In the genomic region with DNA sequence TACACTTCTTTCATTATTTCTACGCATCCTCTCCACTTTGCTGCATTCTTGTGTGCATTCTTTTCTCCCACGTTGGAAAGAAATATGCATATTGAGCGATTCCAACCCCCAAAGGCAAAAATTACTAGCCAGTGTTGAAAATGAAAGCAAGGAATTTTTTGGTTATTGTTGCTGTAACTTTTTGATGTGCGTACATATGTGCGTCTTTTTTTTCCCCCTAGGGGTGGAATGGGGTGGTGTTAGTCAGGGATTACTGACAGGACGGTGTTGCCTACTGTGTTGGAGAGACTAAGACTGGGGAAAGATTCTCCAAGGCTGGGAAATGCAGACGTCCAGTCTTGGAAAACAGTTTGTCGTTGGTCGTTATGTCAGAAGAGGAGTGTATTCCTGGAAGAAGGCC, we compare ENCODE assay signal across 10 cellular contexts. TPM values are rescaled to one million over a fixed set of nuclear protein-coding genes. Genes with fewer than 3 reads are reported as not detected.
DNase-seq lines count a peak whose midpoint lies in the region; ATAC-seq and TF ChIP-seq lines count a peak whose summit lies in the region.
"Had no signal": no experiment of that assay in that cellular context is flagged by ENCODE, and none has a peak within 500 bp of the region (broad histone marks: within the 10 kb centered on the region; RNA-seq: fewer than 3 reads in every experiment).

No MANE protein-coding gene starts in this region.

- H3K27me3 ChIP-seq in GM23338 (ENCODE audit: insufficient read depth) (no peaks in the 10 kb centered on the region), spleen (replicated peaks in 1 of 7) (no peaks in the 10 kb centered on the region)

- H3K4me3 ChIP-seq in GM23338 (peak overlapping the region; percentile 46; the same call in 1 of the 2 replicates), spleen (peak overlapping the region in 3 of 8 donors; percentile 12 to 48 (median 23))

- H3K27me3 Mint-ChIP-seq in GM23338 (ENCODE audit: insufficient read depth, low read depth, poor library complexity) (no peaks in the 10 kb centered on the region), WTC11 (ENCODE audit: low read depth) (no peaks in the 10 kb centered on the region)

- H3K27ac ChIP-seq in GM23338 (ENCODE audit: low read depth) (no peak overlapping the region), spleen (peak overlapping the region in 5 of 8 donors; percentile 41 to 59 (median 44))

- H3K36me3 ChIP-seq in GM23338 (ENCODE audit: insufficient read depth) (no peaks in the 10 kb centered on the region), spleen (no peaks in the 10 kb centered on the region)

- 74 to 85% (median 80%) methylated on average over 9 of the region's 9 CpGs for WGBS in spleen, 5 donors

- H3K9me3 Mint-ChIP-seq in GM23338 = no peaks in the 10 kb centered on the region
- H3K9me3 Mint-ChIP-seq in WTC11 = no peaks in the 10 kb centered on the region

- H4K20me1 ChIP-seq in GM23338 (replicated peaks; ENCODE audit: insufficient read depth) = no peaks in the 10 kb centered on the region

- peaks cover 3% of the 10 kb centered on the region; the same call in 1 of the 2 replicates for H3K9me2 ChIP-seq in GM23338 (ENCODE audit: insufficient read depth)

- no peaks in the 10 kb centered on the region for H3K79me2 ChIP-seq in GM23338 (replicated peaks; ENCODE audit: insufficient read depth)

- POLR2A ChIA-PET in WTC11 (lab: Charles Lee) = no interaction called here

- H3K4me1 Mint-ChIP-seq in GM23338 (peaks cover 15% of the 10 kb centered on the region), WTC11 (peaks cover 28% of the 10 kb centered on the region)

- no peak for TF ChIP-seq POLR2A in spleen (IDR thresholded peaks at IDR 0.05)

- no peak overlapping the region; the same call in 1 of the 2 replicates for H3K27ac Mint-ChIP-seq in GM23338
- no peak overlapping the region; the same call in 1 of the 2 replicates for H3K27ac Mint-ChIP-seq in WTC11

- CTCF ChIA-PET in WTC11 (lab: Charles Lee) = no interaction called here

- H3K36me3 Mint-ChIP-seq in GM23338 (ENCODE audit: low read depth) (no peaks in the 10 kb centered on the region), WTC11 (no peaks in the 10 kb centered on the region)

- H3K9me3 ChIP-seq in spleen = no peaks in the 10 kb centered on the region

- DNase-seq in GM23338 (ENCODE audit: low spot score) (peak; percentile 25), WTC11 (ENCODE audit: low spot score) (no peak), left cardiac atrium (no peak), spleen (no peak), cerebellar cortex (ENCODE audit: low spot score) (no peak)
- DNase-seq in NK-92 treated with Interleukin-12 subunit alpha and Interleukin-12 subunit beta, amount 100 ng/mL, for 24 hours (lab: John Stamatoyannopoulos, UW) = no peak
- DNase-seq: effector memory CD4-positive, alpha-beta T cell; NCI-H526 treated with DMSO at 0.1 percent for 48 hours had no signal

- TF ChIP-seq CTCF in GM23338 (conservative IDR thresholded peaks at IDR 0.05; ENCODE audit: low read depth in 2 of 2) (peak in 1 of 2 experiments; percentile 64; a peak in 2 of 4 replicates), WTC11 (IDR thresholded peaks at IDR 0.05) (no peak), spleen (IDR thresholded peaks at IDR 0.05 in 8 of 11, conservative IDR thresholded peaks at IDR 0.05 in 3 of 11) (peak in 3 of 11 experiments; percentile 12 to 14 (median 12))

- ATAC-seq in GM23338 (peak; percentile 53), WTC11 (peak; percentile 41), left cardiac atrium (peak; percentile 79), GM21515 (IDR thresholded peaks at IDR 0.05; ENCODE audit: unreplicated experiment) (no peak), GM21367 (IDR thresholded peaks at IDR 0.05; ENCODE audit: unreplicated experiment) (no peak)

- intact Hi-C loops in left cardiac atrium (cut with DNase I) = loop anchor here (10.0 kb wide), 1 partner anchor 501 kb away; no protein-coding TSS in a partner anchor
- intact Hi-C loops in spleen (cut with DNase I; ENCODE audit: low total_unique reads) = loop anchor here (5.0 kb wide), 1 partner anchor 504 kb away; no protein-coding TSS in a partner anchor

- peak overlapping the region; percentile 95 for H2AFZ ChIP-seq in GM23338

- peaks cover 8% of the 10 kb centered on the region for H3K4me1 ChIP-seq in GM23338 (ENCODE audit: insufficient read depth)
- peaks cover 0 to 18% (median 13%) of the 10 kb centered on the region in 6 donors for H3K4me1 ChIP-seq in spleen

- peak overlapping the region; percentile 78 for H3K4me2 ChIP-seq in GM23338

- H3F3A ChIP-seq in GM23338 (replicated peaks; ENCODE audit: low read depth) = no peaks in the 10 kb centered on the region

- peak overlapping the region; percentile 62; the same call in 1 of the 3 replicates for H3K4me3 Mint-ChIP-seq in GM23338
- peak overlapping the region; percentile 67 for H3K4me3 Mint-ChIP-seq in WTC11

TF ChIP-seq in GM23338, 12 proteins besides CTCF, POLR2A, EP300 and RAD21 (continues in another document):
- TF ChIP-seq, protein P1, sequence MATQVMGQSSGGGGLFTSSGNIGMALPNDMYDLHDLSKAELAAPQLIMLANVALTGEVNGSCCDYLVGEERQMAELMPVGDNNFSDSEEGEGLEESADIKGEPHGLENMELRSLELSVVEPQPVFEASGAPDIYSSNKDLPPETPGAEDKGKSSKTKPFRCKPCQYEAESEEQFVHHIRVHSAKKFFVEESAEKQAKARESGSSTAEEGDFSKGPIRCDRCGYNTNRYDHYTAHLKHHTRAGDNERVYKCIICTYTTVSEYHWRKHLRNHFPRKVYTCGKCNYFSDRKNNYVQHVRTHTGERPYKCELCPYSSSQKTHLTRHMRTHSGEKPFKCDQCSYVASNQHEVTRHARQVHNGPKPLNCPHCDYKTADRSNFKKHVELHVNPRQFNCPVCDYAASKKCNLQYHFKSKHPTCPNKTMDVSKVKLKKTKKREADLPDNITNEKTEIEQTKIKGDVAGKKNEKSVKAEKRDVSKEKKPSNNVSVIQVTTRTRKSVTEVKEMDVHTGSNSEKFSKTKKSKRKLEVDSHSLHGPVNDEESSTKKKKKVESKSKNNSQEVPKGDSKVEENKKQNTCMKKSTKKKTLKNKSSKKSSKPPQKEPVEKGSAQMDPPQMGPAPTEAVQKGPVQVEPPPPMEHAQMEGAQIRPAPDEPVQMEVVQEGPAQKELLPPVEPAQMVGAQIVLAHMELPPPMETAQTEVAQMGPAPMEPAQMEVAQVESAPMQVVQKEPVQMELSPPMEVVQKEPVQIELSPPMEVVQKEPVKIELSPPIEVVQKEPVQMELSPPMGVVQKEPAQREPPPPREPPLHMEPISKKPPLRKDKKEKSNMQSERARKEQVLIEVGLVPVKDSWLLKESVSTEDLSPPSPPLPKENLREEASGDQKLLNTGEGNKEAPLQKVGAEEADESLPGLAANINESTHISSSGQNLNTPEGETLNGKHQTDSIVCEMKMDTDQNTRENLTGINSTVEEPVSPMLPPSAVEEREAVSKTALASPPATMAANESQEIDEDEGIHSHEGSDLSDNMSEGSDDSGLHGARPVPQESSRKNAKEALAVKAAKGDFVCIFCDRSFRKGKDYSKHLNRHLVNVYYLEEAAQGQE (IDR thresholded peaks at IDR 0.05; ENCODE audit: unreplicated experiment) = no peak
- TF ChIP-seq ZNF114 (CRISPR knock-in tag; IDR thresholded peaks at IDR 0.05) (no peak), NANOG (IDR thresholded peaks at IDR 0.05; ENCODE audit: borderline replicate concordance) (no peak)

TF ChIP-seq in WTC11, 78 proteins besides CTCF, POLR2A, EP300 and RAD21 (continues in another document):
- no peak for TF ChIP-seq ZNF138 (CRISPR knock-in tag; conservative IDR thresholded peaks at IDR 0.05)
- no peak for TF ChIP-seq FOXP4 (CRISPR knock-in tag; IDR thresholded peaks at IDR 0.05)
- TF ChIP-seq, protein P2, sequence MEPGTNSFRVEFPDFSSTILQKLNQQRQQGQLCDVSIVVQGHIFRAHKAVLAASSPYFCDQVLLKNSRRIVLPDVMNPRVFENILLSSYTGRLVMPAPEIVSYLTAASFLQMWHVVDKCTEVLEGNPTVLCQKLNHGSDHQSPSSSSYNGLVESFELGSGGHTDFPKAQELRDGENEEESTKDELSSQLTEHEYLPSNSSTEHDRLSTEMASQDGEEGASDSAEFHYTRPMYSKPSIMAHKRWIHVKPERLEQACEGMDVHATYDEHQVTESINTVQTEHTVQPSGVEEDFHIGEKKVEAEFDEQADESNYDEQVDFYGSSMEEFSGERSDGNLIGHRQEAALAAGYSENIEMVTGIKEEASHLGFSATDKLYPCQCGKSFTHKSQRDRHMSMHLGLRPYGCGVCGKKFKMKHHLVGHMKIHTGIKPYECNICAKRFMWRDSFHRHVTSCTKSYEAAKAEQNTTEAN (CRISPR knock-in tag; IDR thresholded peaks at IDR 0.05) = no peak
- TF ChIP-seq GRHL2 (CRISPR knock-in tag; IDR thresholded peaks at IDR 0.05; ENCODE audit: insufficient replicate concordance, severe bottlenecking) = no peak
- TF ChIP-seq, protein P3, sequence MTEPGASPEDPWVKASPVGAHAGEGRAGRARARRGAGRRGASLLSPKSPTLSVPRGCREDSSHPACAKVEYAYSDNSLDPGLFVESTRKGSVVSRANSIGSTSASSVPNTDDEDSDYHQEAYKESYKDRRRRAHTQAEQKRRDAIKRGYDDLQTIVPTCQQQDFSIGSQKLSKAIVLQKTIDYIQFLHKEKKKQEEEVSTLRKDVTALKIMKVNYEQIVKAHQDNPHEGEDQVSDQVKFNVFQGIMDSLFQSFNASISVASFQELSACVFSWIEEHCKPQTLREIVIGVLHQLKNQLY (CRISPR knock-in tag; IDR thresholded peaks at IDR 0.05) = no peak

RNA-seq across cellular contexts. Expression of gene ESR1, which starts 44.2 kb away (rescaled TPM):
- total RNA-seq in GM23338 (2014; rRNA removed; shearing (Covaris generic)) = 0.94 TPM in 1 of 2 replicates, not detected in the other
- 0.24 TPM in 1 of 2 replicates, not detected in the other for polyA plus RNA-seq in GM23338 (2016; fragmentation: Nextera tagmentation; extraction: Ambion mirVana)
- 0.32 to 1.3 TPM (median 0.98 TPM) in 3 replicates for total RNA-seq in WTC11 (2021)
- 1 to 10 TPM; 2.4 to 4.9 TPM for total RNA-seq in left cardiac atrium
- 1 to 10 TPM; 2.0 to 7.3 (median 4.3) TPM for total RNA-seq in spleen
- under 1 TPM; 0.35 to 0.80 (median 0.50) TPM for polyA plus RNA-seq in spleen

Comparison
In these comparisons a context has a peak if more than half of its experiments do, and no peak if none do; other contexts are left out.
1. ATAC-seq: peak in GM23338 (single experiment), WTC11 (single experiment) and left cardiac atrium (2 of 2); none in GM21515 (single experiment) and GM21367 (single experiment).